Comparison of ENCODE assay signal across 1 cellular context in genomic region chr19:46745521-46746280, GRCh38.
A peak's percentile ranks its signal among the peaks of the same experiment; 100 is the strongest.
TF ChIP-seq lines count a peak whose summit lies in the region.

A gene with protein sequence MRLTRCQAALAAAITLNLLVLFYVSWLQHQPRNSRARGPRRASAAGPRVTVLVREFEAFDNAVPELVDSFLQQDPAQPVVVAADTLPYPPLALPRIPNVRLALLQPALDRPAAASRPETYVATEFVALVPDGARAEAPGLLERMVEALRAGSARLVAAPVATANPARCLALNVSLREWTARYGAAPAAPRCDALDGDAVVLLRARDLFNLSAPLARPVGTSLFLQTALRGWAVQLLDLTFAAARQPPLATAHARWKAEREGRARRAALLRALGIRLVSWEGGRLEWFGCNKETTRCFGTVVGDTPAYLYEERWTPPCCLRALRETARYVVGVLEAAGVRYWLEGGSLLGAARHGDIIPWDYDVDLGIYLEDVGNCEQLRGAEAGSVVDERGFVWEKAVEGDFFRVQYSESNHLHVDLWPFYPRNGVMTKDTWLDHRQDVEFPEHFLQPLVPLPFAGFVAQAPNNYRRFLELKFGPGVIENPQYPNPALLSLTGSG (plus strand): TSS chr19:46746057. CDS start chr19:46755451, 9,394 bp downstream.

TF ChIP-seq in HEK293, 187 proteins besides CTCF, POLR2A, EP300 and RAD21 (continued from another document and continues in another):
- TF ChIP-seq, protein P1, sequence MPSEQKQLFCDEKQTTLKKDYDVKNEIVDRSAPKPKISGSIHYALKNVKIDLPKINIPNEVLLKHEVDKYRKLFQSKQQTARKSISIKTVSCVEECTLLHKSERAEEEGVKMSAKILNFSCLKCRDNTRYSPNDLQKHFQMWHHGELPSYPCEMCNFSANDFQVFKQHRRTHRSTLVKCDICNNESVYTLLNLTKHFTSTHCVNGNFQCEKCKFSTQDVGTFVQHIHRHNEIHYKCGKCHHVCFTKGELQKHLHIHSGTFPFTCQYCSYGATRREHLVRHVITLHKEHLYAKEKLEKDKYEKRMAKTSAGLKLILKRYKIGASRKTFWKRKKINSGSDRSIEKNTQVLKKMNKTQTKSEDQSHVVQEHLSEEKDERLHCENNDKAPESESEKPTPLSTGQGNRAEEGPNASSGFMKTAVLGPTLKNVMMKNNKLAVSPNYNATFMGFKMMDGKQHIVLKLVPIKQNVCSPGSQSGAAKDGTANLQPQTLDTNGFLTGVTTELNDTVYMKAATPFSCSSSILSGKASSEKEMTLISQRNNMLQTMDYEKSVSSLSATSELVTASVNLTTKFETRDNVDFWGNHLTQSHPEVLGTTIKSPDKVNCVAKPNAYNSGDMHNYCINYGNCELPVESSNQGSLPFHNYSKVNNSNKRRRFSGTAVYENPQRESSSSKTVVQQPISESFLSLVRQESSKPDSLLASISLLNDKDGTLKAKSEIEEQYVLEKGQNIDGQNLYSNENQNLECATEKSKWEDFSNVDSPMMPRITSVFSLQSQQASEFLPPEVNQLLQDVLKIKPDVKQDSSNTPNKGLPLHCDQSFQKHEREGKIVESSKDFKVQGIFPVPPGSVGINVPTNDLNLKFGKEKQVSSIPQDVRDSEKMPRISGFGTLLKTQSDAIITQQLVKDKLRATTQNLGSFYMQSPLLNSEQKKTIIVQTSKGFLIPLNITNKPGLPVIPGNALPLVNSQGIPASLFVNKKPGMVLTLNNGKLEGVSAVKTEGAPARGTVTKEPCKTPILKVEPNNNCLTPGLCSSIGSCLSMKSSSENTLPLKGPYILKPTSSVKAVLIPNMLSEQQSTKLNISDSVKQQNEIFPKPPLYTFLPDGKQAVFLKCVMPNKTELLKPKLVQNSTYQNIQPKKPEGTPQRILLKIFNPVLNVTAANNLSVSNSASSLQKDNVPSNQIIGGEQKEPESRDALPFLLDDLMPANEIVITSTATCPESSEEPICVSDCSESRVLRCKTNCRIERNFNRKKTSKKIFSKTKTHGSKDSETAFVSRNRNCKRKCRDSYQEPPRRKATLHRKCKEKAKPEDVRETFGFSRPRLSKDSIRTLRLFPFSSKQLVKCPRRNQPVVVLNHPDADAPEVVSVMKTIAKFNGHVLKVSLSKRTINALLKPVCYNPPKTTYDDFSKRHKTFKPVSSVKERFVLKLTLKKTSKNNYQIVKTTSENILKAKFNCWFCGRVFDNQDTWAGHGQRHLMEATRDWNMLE (tag by site-specific recombination; conservative IDR thresholded peaks at IDR 0.05; ENCODE audit: low read depth) = no peak
- no peak for TF ChIP-seq ZNF501 (tag by site-specific recombination; IDR thresholded peaks at IDR 0.05)
- 0 out of 2 replicates have a peak, but pooled peaks have one; percentile 15 for TF ChIP-seq ZNF561 (tag by site-specific recombination; IDR thresholded peaks at IDR 0.05; ENCODE audit: borderline replicate concordance)
- TF ChIP-seq ZNF701 (tag by site-specific recombination; IDR thresholded peaks at IDR 0.05) = peak; percentile 100
- no peak for TF ChIP-seq ZNF274 (IDR thresholded peaks at IDR 0.05; ENCODE audit: low read length)
- no peak for TF ChIP-seq ZNF274 (tag by site-specific recombination; IDR thresholded peaks at IDR 0.05; ENCODE audit: borderline replicate concordance)
- TF ChIP-seq RBAK (tag by site-specific recombination; IDR thresholded peaks at IDR 0.05) = no peak
- TF ChIP-seq ZNF548 (tag by site-specific recombination; IDR thresholded peaks at IDR 0.05) = no peak
- TF ChIP-seq ELK4 (IDR thresholded peaks at IDR 0.05; ENCODE audit: borderline replicate concordance, low read depth, low read length) = no peak
- no peak for TF ChIP-seq SETDB1 (IDR thresholded peaks at IDR 0.05; ENCODE audit: insufficient read length, low read length)
- TF ChIP-seq ZNF549 (tag by site-specific recombination; IDR thresholded peaks at IDR 0.05) = no peak
- TF ChIP-seq ZNF2 (tag by site-specific recombination; IDR thresholded peaks at IDR 0.05) = no peak
- TF ChIP-seq ZNF140 (tag by site-specific recombination; IDR thresholded peaks at IDR 0.05) = no peak
- TF ChIP-seq ZNF354C (tag by site-specific recombination; IDR thresholded peaks at IDR 0.05; ENCODE audit: borderline replicate concordance, low read depth) = no peak
- peak; percentile 84 for TF ChIP-seq ZNF76 (tag by site-specific recombination; IDR thresholded peaks at IDR 0.05; ENCODE audit: borderline replicate concordance, low read depth)
- no peak for TF ChIP-seq ZNF488 (tag by site-specific recombination; IDR thresholded peaks at IDR 0.05)
- 0 out of 2 replicates have a peak, but pooled peaks have one; percentile 13 for TF ChIP-seq ZNF596 (tag by site-specific recombination; IDR thresholded peaks at IDR 0.05)
- peak; percentile 75 for TF ChIP-seq SP3 (tag by site-specific recombination; IDR thresholded peaks at IDR 0.05)
- TF ChIP-seq GLI4 (tag by site-specific recombination; IDR thresholded peaks at IDR 0.05) = no peak
- no peak for TF ChIP-seq ZSCAN16 (tag by site-specific recombination; IDR thresholded peaks at IDR 0.05)
- no peak for TF ChIP-seq ZNF433 (tag by site-specific recombination; IDR thresholded peaks at IDR 0.05; ENCODE audit: low read depth)
- no peak for TF ChIP-seq ZNF664 (tag by site-specific recombination; IDR thresholded peaks at IDR 0.05)
- 0 out of 2 replicates have a peak, but pooled peaks have one; percentile 26 for TF ChIP-seq ZBTB44 (tag by site-specific recombination; IDR thresholded peaks at IDR 0.05)
- peak; percentile 77 for TF ChIP-seq YY1 (tag by site-specific recombination; IDR thresholded peaks at IDR 0.05)
- TF ChIP-seq ZBTB17 (tag by site-specific recombination; IDR thresholded peaks at IDR 0.05) = no peak
- TF ChIP-seq MZF1 (tag by site-specific recombination; IDR thresholded peaks at IDR 0.05; ENCODE audit: borderline replicate concordance) = no peak
- no peak for TF ChIP-seq ZNF155 (tag by site-specific recombination; IDR thresholded peaks at IDR 0.05)
- TF ChIP-seq KLF9 (tag by site-specific recombination; IDR thresholded peaks at IDR 0.05; ENCODE audit: low read depth) = peak; percentile 55; the same call in 1 of the 2 replicates
- TF ChIP-seq ZNF645 (tag by site-specific recombination; IDR thresholded peaks at IDR 0.05) = no peak
- TF ChIP-seq ZNF266 (tag by site-specific recombination; IDR thresholded peaks at IDR 0.05; ENCODE audit: low read depth) = no peak
- no peak for TF ChIP-seq ZNF768 (tag by site-specific recombination; IDR thresholded peaks at IDR 0.05)
- 0 out of 2 replicates have a peak, but pooled peaks have one; percentile 58 for TF ChIP-seq ZBTB48 (tag by site-specific recombination; IDR thresholded peaks at IDR 0.05)
- TF ChIP-seq, protein P2, sequence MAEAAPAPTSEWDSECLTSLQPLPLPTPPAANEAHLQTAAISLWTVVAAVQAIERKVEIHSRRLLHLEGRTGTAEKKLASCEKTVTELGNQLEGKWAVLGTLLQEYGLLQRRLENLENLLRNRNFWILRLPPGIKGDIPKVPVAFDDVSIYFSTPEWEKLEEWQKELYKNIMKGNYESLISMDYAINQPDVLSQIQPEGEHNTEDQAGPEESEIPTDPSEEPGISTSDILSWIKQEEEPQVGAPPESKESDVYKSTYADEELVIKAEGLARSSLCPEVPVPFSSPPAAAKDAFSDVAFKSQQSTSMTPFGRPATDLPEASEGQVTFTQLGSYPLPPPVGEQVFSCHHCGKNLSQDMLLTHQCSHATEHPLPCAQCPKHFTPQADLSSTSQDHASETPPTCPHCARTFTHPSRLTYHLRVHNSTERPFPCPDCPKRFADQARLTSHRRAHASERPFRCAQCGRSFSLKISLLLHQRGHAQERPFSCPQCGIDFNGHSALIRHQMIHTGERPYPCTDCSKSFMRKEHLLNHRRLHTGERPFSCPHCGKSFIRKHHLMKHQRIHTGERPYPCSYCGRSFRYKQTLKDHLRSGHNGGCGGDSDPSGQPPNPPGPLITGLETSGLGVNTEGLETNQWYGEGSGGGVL (tag by site-specific recombination; IDR thresholded peaks at IDR 0.05) = peak; percentile 79
- no peak for TF ChIP-seq FEZF1 (tag by site-specific recombination; IDR thresholded peaks at IDR 0.05)
- TF ChIP-seq KLF16 (tag by site-specific recombination; IDR thresholded peaks at IDR 0.05) = peak; percentile 63; the same call in 1 of the 2 replicates
- TF ChIP-seq ZNF302 (tag by site-specific recombination; IDR thresholded peaks at IDR 0.05; ENCODE audit: low read depth) = no peak
- TF ChIP-seq ZNF747 (tag by site-specific recombination; IDR thresholded peaks at IDR 0.05) = no peak
- peak; percentile 25; the same call in 1 of the 2 replicates for TF ChIP-seq BCL11B (tag by site-specific recombination; IDR thresholded peaks at IDR 0.05; ENCODE audit: low read depth)
- no peak for TF ChIP-seq ZNF148 (tag by site-specific recombination; IDR thresholded peaks at IDR 0.05; ENCODE audit: borderline replicate concordance)
- no peak for TF ChIP-seq ATF2 (tag by site-specific recombination; IDR thresholded peaks at IDR 0.05; ENCODE audit: low read depth)
- 0 out of 2 replicates have a peak, but pooled peaks have one; percentile 7 for TF ChIP-seq GLIS1 (tag by site-specific recombination; IDR thresholded peaks at IDR 0.05)
- TF ChIP-seq, protein P3, sequence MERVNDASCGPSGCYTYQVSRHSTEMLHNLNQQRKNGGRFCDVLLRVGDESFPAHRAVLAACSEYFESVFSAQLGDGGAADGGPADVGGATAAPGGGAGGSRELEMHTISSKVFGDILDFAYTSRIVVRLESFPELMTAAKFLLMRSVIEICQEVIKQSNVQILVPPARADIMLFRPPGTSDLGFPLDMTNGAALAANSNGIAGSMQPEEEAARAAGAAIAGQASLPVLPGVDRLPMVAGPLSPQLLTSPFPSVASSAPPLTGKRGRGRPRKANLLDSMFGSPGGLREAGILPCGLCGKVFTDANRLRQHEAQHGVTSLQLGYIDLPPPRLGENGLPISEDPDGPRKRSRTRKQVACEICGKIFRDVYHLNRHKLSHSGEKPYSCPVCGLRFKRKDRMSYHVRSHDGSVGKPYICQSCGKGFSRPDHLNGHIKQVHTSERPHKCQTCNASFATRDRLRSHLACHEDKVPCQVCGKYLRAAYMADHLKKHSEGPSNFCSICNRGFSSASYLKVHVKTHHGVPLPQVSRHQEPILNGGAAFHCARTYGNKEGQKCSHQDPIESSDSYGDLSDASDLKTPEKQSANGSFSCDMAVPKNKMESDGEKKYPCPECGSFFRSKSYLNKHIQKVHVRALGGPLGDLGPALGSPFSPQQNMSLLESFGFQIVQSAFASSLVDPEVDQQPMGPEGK (tag by site-specific recombination; IDR thresholded peaks at IDR 0.05) = peak; percentile 81
- no peak for TF ChIP-seq ZNF558 (tag by site-specific recombination; IDR thresholded peaks at IDR 0.05)
- TF ChIP-seq ZNF175 (tag by site-specific recombination; IDR thresholded peaks at IDR 0.05) = no peak
